Comparison of ENCODE assay signal across 16 cellular contexts in the genomic region with DNA sequence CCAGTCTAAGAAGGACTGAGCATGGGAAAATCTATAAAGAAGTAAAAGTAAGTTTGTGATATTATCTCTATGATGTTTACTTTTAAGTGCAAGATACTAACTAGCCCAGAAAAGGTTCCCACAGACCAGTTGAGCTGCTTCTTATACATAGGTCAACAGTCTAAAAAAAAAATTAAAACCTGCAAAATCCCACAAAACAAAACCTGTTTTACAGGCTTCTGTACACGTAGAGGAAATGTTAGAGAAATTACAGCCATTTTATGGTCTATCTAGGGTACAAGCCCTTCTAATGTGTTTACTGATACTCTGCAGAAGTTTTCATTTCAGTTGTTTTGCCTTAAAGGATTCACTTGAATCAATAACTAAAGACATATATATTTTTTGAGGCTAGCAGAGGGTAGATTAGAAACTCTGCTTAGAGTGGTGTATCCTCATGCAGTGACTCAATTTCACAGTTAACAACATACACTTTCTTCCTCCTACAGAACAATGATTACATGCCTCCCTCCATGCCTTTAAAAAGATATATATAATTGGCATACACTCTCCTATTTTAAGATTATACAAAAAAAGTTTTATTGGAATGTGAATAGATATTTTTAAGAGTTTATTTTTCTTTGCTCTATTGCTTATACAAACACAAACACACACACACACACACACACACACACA. TPM values are rescaled to one million over a fixed set of nuclear protein-coding genes. Genes with fewer than 3 reads are reported as not detected.
DNase-seq lines count a peak whose midpoint lies in the region; ATAC-seq and TF ChIP-seq lines count a peak whose summit lies in the region.
"Had no signal": no experiment of that assay in that cellular context is flagged by ENCODE, and none has a peak within 500 bp of the region (broad histone marks: within the 10 kb centered on the region; RNA-seq: fewer than 3 reads in every experiment).

No MANE protein-coding gene starts in this region.

- DNase-seq in left ventricle myocardium inferior (no peak), Right ventricle myocardium superior (no peak), esophagus muscularis mucosa (ENCODE audit: extremely low spot score) (no peak), prostate gland (ENCODE audit: low spot score) (peak; percentile 63), aorta (no peak), NCI-H1092 treated with DMSO at 0.1 percent for 48 hours (lab: John Stamatoyannopoulos, UW) (no peak), kidney glomerular epithelial cell (lab: John Stamatoyannopoulos, UW) (no peak), glutamatergic neuron (no peak)
- DNase-seq: activated CD4-positive, alpha-beta T cell treated with anti-CD3 and anti-CD28 coated beads, Interleukin-2, amount 10 ng/mL, durations not matched to agents 7 days and 5 days; activated T-cell treated with anti-CD3 and anti-CD28 coated beads, Interleukin-2, amount 50 U/mL, for 24 hours; amniotic stem cell; effector CD8-positive, alpha-beta T cell; H7; NCI-H1930; stimulated activated naive B cell treated with anti-CD40 and anti-IgM and Interleukin-4, amounts not matched to agents 10 μg/mL and 1 μg/mL and 100 μg/mL, for 72 hours had no signal

- H3K36me3 ChIP-seq in left ventricle myocardium inferior (peaks cover 14% of the 10 kb centered on the region), esophagus muscularis mucosa (no peaks in the 10 kb centered on the region), prostate gland (no peaks in the 10 kb centered on the region), aorta (ENCODE audit: control insufficient read depth in 1 of 2, insufficient read depth in 2 of 2, low read length in 1 of 2) (peaks cover 0 to 2% of the 10 kb centered on the region in 2 donors)

- WGBS in esophagus muscularis mucosa, result 50% methylated on average over 1 of the region's 1 CpG
- 5% methylated on average over 1 of the region's 1 CpG for WGBS in prostate gland
- 13 to 27% methylated on average over 1 of the region's 1 CpG for WGBS in aorta, 2 donors

- H3K27me3 ChIP-seq in left ventricle myocardium inferior (ENCODE audit: low read depth) (no peaks in the 10 kb centered on the region), esophagus muscularis mucosa (no peaks in the 10 kb centered on the region), prostate gland (replicated peaks; ENCODE audit: insufficient read depth) (no peaks in the 10 kb centered on the region), aorta (ENCODE audit: control insufficient read depth in 1 of 2, insufficient read depth in 2 of 2, low read length in 1 of 2) (no peaks in the 10 kb centered on the region)

- ATAC-seq in Right ventricle myocardium superior (ENCODE audit: poor library complexity), result no peak
- ATAC-seq in aorta (ENCODE audit: low FRiP score), result no peak
- ATAC-seq: stimulated activated naive B cell treated with anti-CD40 and anti-IgM and Interleukin-4, amounts not matched to agents 10 μg/mL and 1 μg/mL and 100 μg/mL, for 72 hours had no signal

- H3K4me1 Mint-ChIP-seq in glutamatergic neuron (ENCODE audit: low read depth, unreplicated experiment), result no peaks in the 10 kb centered on the region
- H3K4me1 Mint-ChIP-seq: activated CD4-positive, alpha-beta T cell treated with anti-CD3 and anti-CD28 coated beads, Interleukin-2, amount 10 ng/mL, durations not matched to agents 7 days and 5 days had no signal

- TF ChIP-seq EP300 in esophagus muscularis mucosa (IDR thresholded peaks at IDR 0.05), result no peak

- no peaks in the 10 kb centered on the region for H3K27me3 Mint-ChIP-seq in glutamatergic neuron (ENCODE audit: unreplicated experiment)
- H3K27me3 Mint-ChIP-seq: activated T-cell treated with anti-CD3 and anti-CD28 coated beads, Interleukin-2, amount 50 U/mL, for 24 hours; stimulated activated naive B cell treated with anti-CD40 and anti-IgM and Interleukin-4, amounts not matched to agents 10 μg/mL and 1 μg/mL and 100 μg/mL, for 72 hours had no signal

- H3K9me3 ChIP-seq in left ventricle myocardium inferior (replicated peaks) (peaks cover 16% of the 10 kb centered on the region), esophagus muscularis mucosa (peaks cover 0 to 13% (median 4%) of the 10 kb centered on the region in 4 donors), prostate gland (no peaks in the 10 kb centered on the region), aorta (ENCODE audit: control insufficient read depth, low read length) (peaks cover 2% of the 10 kb centered on the region)

- TF ChIP-seq CTCF in left ventricle myocardium inferior (IDR thresholded peaks at IDR 0.05; ENCODE audit: borderline replicate concordance), result no peak
- TF ChIP-seq CTCF in esophagus muscularis mucosa (IDR thresholded peaks at IDR 0.05), result no peak
- TF ChIP-seq CTCF in prostate gland (IDR thresholded peaks at IDR 0.05), result no peak
- no peak for TF ChIP-seq CTCF in glutamatergic neuron (IDR thresholded peaks at IDR 0.05; ENCODE audit: partially characterized antibody, unreplicated experiment)

- H3K4me3 ChIP-seq in left ventricle myocardium inferior, result peak overlapping the region; percentile 59
- H3K4me3 ChIP-seq in esophagus muscularis mucosa, result peak overlapping the region; percentile 50 to 64 (median 57)
- H3K4me3 ChIP-seq in prostate gland, result peak overlapping the region; percentile 35 to 40
- H3K4me3 ChIP-seq in aorta (ENCODE audit: low read length in 2 of 2), result peak overlapping the region; percentile 64 to 70

- H3K4me1 ChIP-seq in left ventricle myocardium inferior (peaks cover 9% of the 10 kb centered on the region), esophagus muscularis mucosa (peaks cover 0 to 48% (median 28%) of the 10 kb centered on the region in 4 donors), prostate gland (replicated peaks) (no peaks in the 10 kb centered on the region), aorta (ENCODE audit: control insufficient read depth in 1 of 2, insufficient read depth in 2 of 2, low read length in 2 of 2) (peaks cover 0 to 1% of the 10 kb centered on the region in 2 donors)

- H3K9me3 Mint-ChIP-seq in glutamatergic neuron (ENCODE audit: unreplicated experiment), result no peaks in the 10 kb centered on the region

- no peak overlapping the region for H3K4me3 Mint-ChIP-seq in glutamatergic neuron (ENCODE audit: unreplicated experiment)
- H3K4me3 Mint-ChIP-seq: activated CD4-positive, alpha-beta T cell treated with anti-CD3 and anti-CD28 coated beads, Interleukin-2, amount 10 ng/mL, durations not matched to agents 7 days and 5 days; activated T-cell treated with anti-CD3 and anti-CD28 coated beads, Interleukin-2, amount 50 U/mL, for 24 hours; stimulated activated naive B cell treated with anti-CD40 and anti-IgM and Interleukin-4, amounts not matched to agents 10 μg/mL and 1 μg/mL and 100 μg/mL, for 72 hours had no signal

- H3K27ac Mint-ChIP-seq in glutamatergic neuron (ENCODE audit: unreplicated experiment), result no peak overlapping the region
- H3K27ac Mint-ChIP-seq: activated CD4-positive, alpha-beta T cell treated with anti-CD3 and anti-CD28 coated beads, Interleukin-2, amount 10 ng/mL, durations not matched to agents 7 days and 5 days; activated T-cell treated with anti-CD3 and anti-CD28 coated beads, Interleukin-2, amount 50 U/mL, for 24 hours; nephron; stimulated activated naive B cell treated with anti-CD40 and anti-IgM and Interleukin-4, amounts not matched to agents 10 μg/mL and 1 μg/mL and 100 μg/mL, for 72 hours had no signal

- intact Hi-C loops in left ventricle myocardium inferior (cut with micrococcal nuclease) (no loop called here), Right ventricle myocardium superior (cut with DNase I) (no loop called here), esophagus muscularis mucosa (cut with DNase I) (loop anchor here (5.0 kb wide), 2 partner anchors 37 to 43 kb away; no protein-coding TSS in a partner anchor), prostate gland (cut with DNase I) (no loop called here), aorta (cut with DNase I) (loop anchor here (5.0 kb wide), 3 partner anchors 32 to 93 kb away; no protein-coding TSS in a partner anchor)

- TF ChIP-seq POLR2A in esophagus muscularis mucosa (IDR thresholded peaks at IDR 0.05; ENCODE audit: low read depth), result no peak
- no peak for TF ChIP-seq POLR2A in prostate gland (IDR thresholded peaks at IDR 0.05)

- H3K27ac ChIP-seq in left ventricle myocardium inferior (replicated peaks), result peak overlapping the region; percentile 84
- peak overlapping the region; percentile 82 to 89 (median 88) for H3K27ac ChIP-seq in esophagus muscularis mucosa (replicated peaks in 1 of 4)
- peak overlapping the region; percentile 81 for H3K27ac ChIP-seq in prostate gland
- H3K27ac ChIP-seq in aorta (ENCODE audit: low read depth in 1 of 2, low read length in 2 of 2), result no peak overlapping the region

- peaks cover 16% of the 10 kb centered on the region for H3K36me3 Mint-ChIP-seq in glutamatergic neuron (ENCODE audit: unreplicated experiment)

RNA-seq across cellular contexts. Expression of a gene that starts 43.9 kb away (rescaled TPM):
- total RNA-seq in left ventricle myocardium inferior, result 23.4 TPM
- total RNA-seq in Right ventricle myocardium superior, result 19.3 TPM
- total RNA-seq in esophagus muscularis mucosa, result 100 to 1,000 TPM in 1 of 4 donors, 10 to 100 TPM in 3; 75.4 to 119 (median 81.8) TPM
- total RNA-seq in prostate gland, result 10 to 100 TPM; 43.9 to 96.5 TPM
- total RNA-seq in aorta, result 10 to 100 TPM; 25.1 to 27.7 TPM
- polyA plus RNA-seq in aorta, result 10 to 100 TPM; 19.3 to 33.5 TPM
- total RNA-seq in glutamatergic neuron (ENCODE audit: unreplicated experiment), result 7.7 TPM

RNA-seq across cellular contexts. Expression of a gene that starts 44.1 kb away (rescaled TPM):
- total RNA-seq in left ventricle myocardium inferior (17.8 TPM), Right ventricle myocardium superior (13.4 TPM), esophagus muscularis mucosa (10 to 100 TPM in 1 of 4 donors, 1 to 10 TPM in 3; 8.4 to 13.3 (median 9.3) TPM), prostate gland (10 to 100 TPM in 1 of 2 donors, 1 to 10 TPM in 1; 9.0 to 17.6 TPM), aorta (10 to 100 TPM in 1 of 2 donors, 1 to 10 TPM in 1; 8.8 to 13.3 TPM), glutamatergic neuron (ENCODE audit: unreplicated experiment) (7.7 TPM)
- polyA plus RNA-seq in aorta, result 1 to 10 TPM; 4.7 to 9.4 TPM

Comparison
In these comparisons a context has a peak if more than half of its experiments do, and no peak if none do; other contexts are left out.
1. H3K27ac ChIP-seq: peak in left ventricle myocardium inferior (single experiment), esophagus muscularis mucosa (4 of 4) and prostate gland (2 of 2); none in aorta (0 of 2).
2. intact Hi-C loops: an anchor here in esophagus muscularis mucosa (5.0 kb wide) and aorta (5.0 kb wide); none called in left ventricle myocardium inferior, Right ventricle myocardium superior and prostate gland.
3. Peak in every context shown above with its lines, with median percentiles within 50 percentile points of each other: H3K4me3 ChIP-seq.